Comparison of ENCODE assay signal across 8 cellular contexts in genomic region chr11:64745219-64745522, GRCh38. TPM values are rescaled to one million over a fixed set of nuclear protein-coding genes. Genes with fewer than 3 reads are reported as not detected.
DNase-seq lines count a peak whose midpoint lies in the region; ATAC-seq and TF ChIP-seq lines count a peak whose summit lies in the region.

No MANE protein-coding gene starts in this region.

- no peaks in the 10 kb centered on the region for H3K9me3 Mint-ChIP-seq in HFFc6
- peaks cover 0 to 15% (median 0%) of the 10 kb centered on the region in 5 experiments for H3K9me3 Mint-ChIP-seq in brain
- no peaks in the 10 kb centered on the region for H3K9me3 Mint-ChIP-seq in stimulated activated memory B cell treated with anti-CD40 and anti-IgM and Interleukin-4, amounts not matched to agents 10 μg/mL and 1 μg/mL and 100 μg/mL, for 72 hours

- H3K36me3 Mint-ChIP-seq in HFFc6 (ENCODE audit: low read depth) (no peaks in the 10 kb centered on the region), brain (no peaks in the 10 kb centered on the region)
- H3K36me3 Mint-ChIP-seq in stimulated activated memory B cell treated with anti-CD40 and anti-IgM and Interleukin-4, amounts not matched to agents 10 μg/mL and 1 μg/mL and 100 μg/mL, for 72 hours, result peaks cover 15% of the 10 kb centered on the region

- no peaks in the 10 kb centered on the region for H3K9me3 ChIP-seq in lung (ENCODE audit: control insufficient read depth in 2 of 2, insufficient read depth in 1 of 2, low read length in 1 of 2)

- 0 to 1% methylated on average over 17 of the region's 17 CpGs for WGBS in lung, 2 donors

- peaks cover 0 to 2% of the 10 kb centered on the region in 2 donors for H3K36me3 ChIP-seq in lung (ENCODE audit: control insufficient read depth in 2 of 2, insufficient read depth in 2 of 2, low read length in 2 of 2)

- H3K27me3 ChIP-seq in lung (ENCODE audit: control insufficient read depth, insufficient read depth), result no peaks in the 10 kb centered on the region

- H3K27ac ChIP-seq in lung (ENCODE audit: low read depth in 1 of 2, low read length in 1 of 2), result peak overlapping the region; percentile 86 to 91

- H3K4me3 ChIP-seq in lung, result peak overlapping the region; percentile 44

- H3K4me1 ChIP-seq in lung (ENCODE audit: control insufficient read depth in 2 of 2, insufficient read depth in 2 of 2, low read length in 2 of 2), result peaks cover 0 to 17% of the 10 kb centered on the region in 2 donors

- H3K27me3 Mint-ChIP-seq in HFFc6 (ENCODE audit: insufficient read depth), result peaks cover 28% of the 10 kb centered on the region
- peaks cover 47% of the 10 kb centered on the region for H3K27me3 Mint-ChIP-seq in brain
- H3K27me3 Mint-ChIP-seq in stimulated activated memory B cell treated with anti-CD40 and anti-IgM and Interleukin-4, amounts not matched to agents 10 μg/mL and 1 μg/mL and 100 μg/mL, for 72 hours, result no peaks in the 10 kb centered on the region

- TF ChIP-seq CTCF in HFFc6 (IDR thresholded peaks at IDR 0.05), result no peak
- TF ChIP-seq CTCF in brain (conservative IDR thresholded peaks at IDR 0.05), result no peak
- TF ChIP-seq CTCF in lung (IDR thresholded peaks at IDR 0.05; ENCODE audit: control extremely low read depth, extremely low read depth), result no peak

- H3K4me3 Mint-ChIP-seq in HFFc6 (peak overlapping the region; percentile 70), brain (peak overlapping the region; percentile 85 to 91 (median 88))
- H3K4me3 Mint-ChIP-seq in stimulated activated memory B cell treated with anti-CD40 and anti-IgM and Interleukin-4, amounts not matched to agents 10 μg/mL and 1 μg/mL and 100 μg/mL, for 72 hours, result peak overlapping the region; percentile 86

- DNase-seq in HFFc6 (no peak), T-helper 22 cell (ENCODE audit: low read depth) (peak; percentile 80), lung (ENCODE audit: low spot score) (peak; percentile 75), NCI-H526 treated with DMSO at 0.1 percent for 48 hours (lab: John Stamatoyannopoulos, UW) (no peak), NCI-H128 (lab: John Stamatoyannopoulos, UW; ENCODE audit: unreplicated experiment) (no peak)

- no peak for ATAC-seq in lung (ENCODE audit: insufficient read depth, low FRiP score)
- ATAC-seq in stimulated activated memory B cell treated with anti-CD40 and anti-IgM and Interleukin-4, amounts not matched to agents 10 μg/mL and 1 μg/mL and 100 μg/mL, for 72 hours, result peak; percentile 72
- no peak for ATAC-seq in HG02973 (IDR thresholded peaks at IDR 0.05; ENCODE audit: unreplicated experiment)

- H3K4me1 Mint-ChIP-seq in HFFc6 (ENCODE audit: low read depth) (peaks cover 20% of the 10 kb centered on the region), brain (peaks cover 16% of the 10 kb centered on the region)
- H3K4me1 Mint-ChIP-seq in stimulated activated memory B cell treated with anti-CD40 and anti-IgM and Interleukin-4, amounts not matched to agents 10 μg/mL and 1 μg/mL and 100 μg/mL, for 72 hours, result peaks cover 57% of the 10 kb centered on the region

- H3K27ac Mint-ChIP-seq in HFFc6, result no peak overlapping the region
- H3K27ac Mint-ChIP-seq in brain, result peak overlapping the region in 3 of 5 experiments; percentile 81 to 84 (median 81)
- peak overlapping the region; percentile 94 for H3K27ac Mint-ChIP-seq in stimulated activated memory B cell treated with anti-CD40 and anti-IgM and Interleukin-4, amounts not matched to agents 10 μg/mL and 1 μg/mL and 100 μg/mL, for 72 hours

RNA-seq across cellular contexts. Expression of gene RASGRP2, which starts 1.2 kb away (rescaled TPM):
- total RNA-seq in HFFc6 (2021; fragmentation: NEBNext Ultra II Directional; extraction: Animal tissue kit (Norgen Biotek cat#: 25700)), result under 1 TPM in 4 of 6 experiments, not detected in 2; 0.43 to 0.68 (median 0.48) TPM
- polyA plus RNA-seq in brain (ENCODE audit: insufficient read depth, low read depth, low replicate concordance) (5.9 TPM), lung (10 to 100 TPM; 22.2 to 46.4 TPM)
- total RNA-seq in lung, result 10 to 100 TPM; 20.0 to 39.3 TPM

RNA-seq across cellular contexts. Expression of gene PYGM, which starts 14.6 kb away (rescaled TPM):
- under 1 TPM in 4 of 6 experiments, not detected in 2; 0.11 to 0.21 (median 0.13) TPM for total RNA-seq in HFFc6 (2021; fragmentation: NEBNext Ultra II Directional; extraction: Animal tissue kit (Norgen Biotek cat#: 25700))
- polyA plus RNA-seq in brain (ENCODE audit: insufficient read depth, low read depth, low replicate concordance) (13.4 TPM), lung (1 to 10 TPM; 1.2 TPM)
- total RNA-seq in lung, result 1 to 10 TPM; 3.7 to 3.8 TPM

RNA-seq across cellular contexts. Expression of gene NRXN2, which starts 22.2 kb away (rescaled TPM):
- under 1 TPM in 5 of 6 experiments, not detected in 1; 0.14 to 0.51 (median 0.31) TPM for total RNA-seq in HFFc6 (2021; fragmentation: NEBNext Ultra II Directional; extraction: Animal tissue kit (Norgen Biotek cat#: 25700))
- polyA plus RNA-seq in brain (ENCODE audit: insufficient read depth, low read depth, low replicate concordance) (117 TPM), lung (under 1 TPM; 0.39 to 0.56 TPM)
- 1 to 10 TPM; 1.7 to 6.6 TPM for total RNA-seq in lung

RNA-seq across cellular contexts. Expression of gene SF1, which starts 33.2 kb away (rescaled TPM):
- total RNA-seq in HFFc6 (2021; fragmentation: NEBNext Ultra II Directional; extraction: Animal tissue kit (Norgen Biotek cat#: 25700)), result 100 to 1,000 TPM; 195 to 244 (median 208) TPM
- polyA plus RNA-seq in brain (ENCODE audit: insufficient read depth, low read depth, low replicate concordance) (233 TPM), lung (10 to 100 TPM; 76.2 to 97.8 TPM)
- total RNA-seq in lung, result 100 to 1,000 TPM; 196 to 213 TPM

RNA-seq across cellular contexts. Expression of gene MAP4K2, which starts 57.8 kb away (rescaled TPM):
- total RNA-seq in HFFc6 (2021; fragmentation: NEBNext Ultra II Directional; extraction: Animal tissue kit (Norgen Biotek cat#: 25700)), result 10 to 100 TPM; 18.0 to 21.6 (median 20.9) TPM
- polyA plus RNA-seq in brain (ENCODE audit: insufficient read depth, low read depth, low replicate concordance) (18.6 TPM), lung (10 to 100 TPM; 15.0 to 24.3 TPM)
- 10 to 100 TPM; 23.3 to 41.8 TPM for total RNA-seq in lung

Comparison
In these comparisons a context has a peak if more than half of its experiments do, and no peak if none do; other contexts are left out.
1. DNase-seq: peak in T-helper 22 cell (single experiment) and lung (single experiment); none in HFFc6 (single experiment), NCI-H526 treated with DMSO at 0.1 percent for 48 hours (single experiment) and NCI-H128 (single experiment).
2. RNA of gene RASGRP2, which starts 1.2 kb away (total RNA-seq): 20.0 to 39.3 TPM in lung; 0.43 to 0.68 TPM in HFFc6; every median in the first group is over 10 times any median in the second.
3. Peak in every context shown above with its lines, with median percentiles within 50 percentile points of each other: H3K4me3 Mint-ChIP-seq.